11 cellular contexts compared by ENCODE assay signal in genomic region chr10:112303528-112303927, GRCh38. TPM values are rescaled to one million over a fixed set of nuclear protein-coding genes. Genes with fewer than 3 reads are reported as not detected.
"Had no signal": no experiment of that assay in that cellular context is flagged by ENCODE, and none has a peak within 500 bp of the region (broad histone marks: within the 10 kb centered on the region; RNA-seq: fewer than 3 reads in every experiment).

No MANE protein-coding gene starts in this region.

- H3K9me3 Mint-ChIP-seq: HFFc6 had no signal

- H3K4me3 ChIP-seq: GM23248, HAP-1 had no signal

- H3K27ac Mint-ChIP-seq: HFFc6 had no signal

- ATAC-seq: HCT116 had no signal

- H3K4me3 Mint-ChIP-seq: HFFc6 had no signal

- DNase-seq: GM23248, GOT3, H7, HFFc6, IMR-90, KBM-7 had no signal

- H3K9me3 ChIP-seq: HAP-1 had no signal

- H3K36me3 ChIP-seq: HAP-1 had no signal

- H3K4me1 ChIP-seq: HAP-1 had no signal

- H3K27ac ChIP-seq: HL-60 had no signal

- H3K9ac ChIP-seq: GM23248 had no signal

RNA-seq across cellular contexts. Expression of gene TECTB, which starts 20.3 kb away (rescaled TPM):
- total RNA-seq: GM23248, H4, H7, HFFc6, HT1080, IMR-90 had no signal
- polyA plus RNA-seq: IMR-90 had no signal
